8 cellular contexts compared by ENCODE assay signal in genomic region chr9:89400398-89401116, GRCh38.
DNase-seq lines count a peak whose midpoint lies in the region; ATAC-seq lines count a peak whose summit lies in the region.

No MANE protein-coding gene starts in this region.

- CTCF ChIA-PET in activated naive CD4-positive, alpha-beta T cell treated with anti-CD3 and anti-CD28 coated beads, Interleukin-2, amount 10 ng/mL, durations not matched to agents 7 days and 5 days (lab: Charles Lee), result no interaction called here

- no peaks in the 10 kb centered on the region for H3K9me3 Mint-ChIP-seq in activated naive CD4-positive, alpha-beta T cell treated with anti-CD3 and anti-CD28 coated beads, Interleukin-2, amount 10 ng/mL, durations not matched to agents 7 days and 5 days
- H3K9me3 Mint-ChIP-seq in stimulated activated naive CD8-positive, alpha-beta T cell treated with anti-CD3 and anti-CD28 coated beads, Interleukin-15, amount 100 ng/mL, for 72 hours, result no peaks in the 10 kb centered on the region

- peaks cover 75% of the 10 kb centered on the region for H3K36me3 Mint-ChIP-seq in activated naive CD4-positive, alpha-beta T cell treated with anti-CD3 and anti-CD28 coated beads, Interleukin-2, amount 10 ng/mL, durations not matched to agents 7 days and 5 days
- H3K36me3 Mint-ChIP-seq in T-helper 17 cell (ENCODE audit: low read depth), result no peaks in the 10 kb centered on the region

- peak overlapping the region; percentile 81 for H3K27ac Mint-ChIP-seq in activated naive CD4-positive, alpha-beta T cell treated with anti-CD3 and anti-CD28 coated beads, Interleukin-2, amount 10 ng/mL, durations not matched to agents 7 days and 5 days
- H3K27ac Mint-ChIP-seq in T-helper 17 cell, result peak overlapping the region; percentile 41
- peak overlapping the region; percentile 6 to 94 for H3K27ac Mint-ChIP-seq in stimulated activated naive CD8-positive, alpha-beta T cell treated with anti-CD3 and anti-CD28 coated beads, Interleukin-15, amount 100 ng/mL, for 72 hours

- no peak overlapping the region for H3K4me3 Mint-ChIP-seq in activated naive CD4-positive, alpha-beta T cell treated with anti-CD3 and anti-CD28 coated beads, Interleukin-2, amount 10 ng/mL, durations not matched to agents 7 days and 5 days
- H3K4me3 Mint-ChIP-seq in T-helper 17 cell, result no peak overlapping the region
- no peak overlapping the region for H3K4me3 Mint-ChIP-seq in stimulated activated naive CD8-positive, alpha-beta T cell treated with anti-CD3 and anti-CD28 coated beads, Interleukin-15, amount 100 ng/mL, for 72 hours

- H3K27me3 Mint-ChIP-seq in activated naive CD4-positive, alpha-beta T cell treated with anti-CD3 and anti-CD28 coated beads, Interleukin-2, amount 10 ng/mL, durations not matched to agents 7 days and 5 days, result no peaks in the 10 kb centered on the region
- no peaks in the 10 kb centered on the region for H3K27me3 Mint-ChIP-seq in T-helper 17 cell
- no peaks in the 10 kb centered on the region for H3K27me3 Mint-ChIP-seq in stimulated activated naive CD8-positive, alpha-beta T cell treated with anti-CD3 and anti-CD28 coated beads, Interleukin-15, amount 100 ng/mL, for 72 hours

- peaks cover 9% of the 10 kb centered on the region for H3K4me1 Mint-ChIP-seq in activated naive CD4-positive, alpha-beta T cell treated with anti-CD3 and anti-CD28 coated beads, Interleukin-2, amount 10 ng/mL, durations not matched to agents 7 days and 5 days
- H3K4me1 Mint-ChIP-seq in T-helper 17 cell, result peaks cover 17% of the 10 kb centered on the region
- H3K4me1 Mint-ChIP-seq in stimulated activated naive CD8-positive, alpha-beta T cell treated with anti-CD3 and anti-CD28 coated beads, Interleukin-15, amount 100 ng/mL, for 72 hours, result peaks cover 46% of the 10 kb centered on the region

- ATAC-seq in HG02970 (IDR thresholded peaks at IDR 0.05; ENCODE audit: low FRiP score, unreplicated experiment) (peak; percentile 49), T-helper 17 cell (peak; percentile 67)
- no peak for ATAC-seq in stimulated activated naive CD8-positive, alpha-beta T cell treated with anti-CD3 and anti-CD28 coated beads, Interleukin-15, amount 100 ng/mL, for 72 hours

- no peaks in the 10 kb centered on the region for H3K9me3 ChIP-seq in T-helper 17 cell (ENCODE audit: control insufficient read depth, low read length, poor library complexity, severe bottlenecking)

- DNase-seq in activated naive CD4-positive, alpha-beta T cell treated with anti-CD3 and anti-CD28 coated beads, Interleukin-2, amount 10 ng/mL, durations not matched to agents 7 days and 5 days, result no peak
- no peak for DNase-seq in activated naive CD4-positive, alpha-beta T cell treated with anti-CD3 and anti-CD28 coated beads, Interleukin-2, amount 50 U/mL, for 16 hours
- DNase-seq in T-helper 17 cell (no peak), iPS-NIHi11 (ENCODE audit: low spot score) (no peak), NCI-H1436 (lab: John Stamatoyannopoulos, UW) (no peak)
- no peak for DNase-seq in stimulated activated naive CD8-positive, alpha-beta T cell treated with anti-CD3 and anti-CD28 coated beads, Interleukin-15, amount 100 ng/mL, for 72 hours
- DNase-seq in stimulated activated CD8-positive, alpha-beta memory T cell treated with anti-CD3 and anti-CD28 coated beads, Interleukin-4, amount 100 ng/mL, for 48 hours, result no peak
